Comparison of ENCODE assay signal across 13 cellular contexts in the genomic region with DNA sequence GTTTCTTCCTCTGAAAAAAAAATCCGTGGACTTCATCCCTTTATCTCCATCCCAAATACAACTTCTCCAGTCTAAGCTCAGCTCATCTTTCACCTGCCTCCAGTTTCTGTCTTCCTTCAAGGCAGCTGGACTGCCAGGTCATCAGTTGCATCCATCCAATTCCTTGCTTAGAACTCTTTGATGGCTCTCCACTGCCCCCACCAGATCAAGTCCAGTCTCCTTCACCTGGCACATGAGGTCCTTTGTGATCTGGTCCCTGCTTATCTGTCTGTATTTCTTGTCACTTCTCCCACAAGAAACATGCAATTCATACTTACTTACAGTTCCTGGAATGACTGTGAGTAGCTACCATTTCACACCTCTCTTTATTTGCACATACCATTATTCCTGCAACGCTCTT. TPM values are rescaled to one million over a fixed set of nuclear protein-coding genes. Genes with fewer than 3 reads are reported as not detected.
DNase-seq lines count a peak whose midpoint lies in the region; ATAC-seq, FAIRE-seq and TF ChIP-seq lines count a peak whose summit lies in the region.
"Had no signal": no experiment of that assay in that cellular context is flagged by ENCODE, and none has a peak within 500 bp of the region (broad histone marks: within the 10 kb centered on the region; RNA-seq: fewer than 3 reads in every experiment).

No MANE protein-coding gene starts in this region.

- H3K79me2 ChIP-seq in Loucy (ENCODE audit: insufficient read depth, low read length) (no peaks in the 10 kb centered on the region), neural progenitor cell (ENCODE audit: low read depth) (no peaks in the 10 kb centered on the region)

- H2AFZ ChIP-seq in Loucy (ENCODE audit: low read length): no peak overlapping the region
- no peak overlapping the region for H2AFZ ChIP-seq in neural progenitor cell (replicated peaks)

- H3K27me3 ChIP-seq in Loucy (ENCODE audit: insufficient read depth, low read length, poor library complexity, severe bottlenecking) (no peaks in the 10 kb centered on the region), bronchial epithelial cell (ENCODE audit: control insufficient read depth, insufficient read depth, low read length) (no peaks in the 10 kb centered on the region), neural progenitor cell (no peaks in the 10 kb centered on the region)
- H3K27me3 ChIP-seq: body of pancreas, stomach had no signal

- no peak overlapping the region for H3K27ac ChIP-seq in neural progenitor cell
- H3K27ac ChIP-seq: body of pancreas, stomach had no signal

- H3K9me3 ChIP-seq in Loucy (ENCODE audit: insufficient read depth, low read depth, low read length) (no peaks in the 10 kb centered on the region), neural progenitor cell (ENCODE audit: low read depth) (no peaks in the 10 kb centered on the region)
- H3K9me3 ChIP-seq: body of pancreas, stomach had no signal

- H3K4me3 Mint-ChIP-seq in activated naive CD4-positive, alpha-beta T cell treated with anti-CD3 and anti-CD28 coated beads for 36 hours: no peak overlapping the region
- H3K4me3 Mint-ChIP-seq in neural progenitor cell: no peak overlapping the region
- H3K4me3 Mint-ChIP-seq: nephron had no signal

- DNase-seq in activated naive CD4-positive, alpha-beta T cell treated with anti-CD3 and anti-CD28 coated beads for 36 hours: peak; percentile 5
- DNase-seq in activated naive CD4-positive, alpha-beta T cell treated with anti-CD3 and anti-CD28 coated beads, Interleukin-2, amount 50 U/mL, for 72 hours (ENCODE audit: low spot score in 2 of 2): no peak
- peak; percentile 32 for DNase-seq in bronchial epithelial cell (ENCODE audit: low read depth)
- peak; percentile 16 for DNase-seq in neural progenitor cell (ENCODE audit: low spot score)
- no peak for DNase-seq in COR-L47 (lab: John Stamatoyannopoulos, UW)
- DNase-seq: C1 segment of cervical spinal cord, NCI-H1694 treated with DMSO at 0.1 percent for 48 hours, stomach had no signal

- H4K20me1 ChIP-seq in Loucy (ENCODE audit: insufficient read depth, low read length, poor library complexity, severe bottlenecking) (no peaks in the 10 kb centered on the region), neural progenitor cell (ENCODE audit: low read depth) (no peaks in the 10 kb centered on the region)

- TF ChIP-seq CTCF in Loucy (conservative IDR thresholded peaks at IDR 0.05; ENCODE audit: low read length): 0 out of 2 replicates have a peak, but pooled peaks have one; percentile 16
- TF ChIP-seq CTCF in bronchial epithelial cell (IDR thresholded peaks at IDR 0.05; ENCODE audit: insufficient read depth, low read length, severe bottlenecking): peak; percentile 55
- TF ChIP-seq CTCF in neural progenitor cell (IDR thresholded peaks at IDR 0.05): peak; percentile 36

- H3K4me1 ChIP-seq in Loucy (ENCODE audit: insufficient read depth, low read length, poor library complexity, severe bottlenecking) (no peaks in the 10 kb centered on the region), neural progenitor cell (no peaks in the 10 kb centered on the region)
- H3K4me1 ChIP-seq: body of pancreas, stomach had no signal

- H3K27ac Mint-ChIP-seq in activated naive CD4-positive, alpha-beta T cell treated with anti-CD3 and anti-CD28 coated beads for 36 hours: no peak overlapping the region
- no peak overlapping the region for H3K27ac Mint-ChIP-seq in activated naive CD4-positive, alpha-beta T cell treated with anti-CD3 and anti-CD28 coated beads, Interleukin-2, amount 50 U/mL, for 72 hours
- no peak overlapping the region for H3K27ac Mint-ChIP-seq in neural progenitor cell
- H3K27ac Mint-ChIP-seq: nephron had no signal

- ATAC-seq in activated naive CD4-positive, alpha-beta T cell treated with anti-CD3 and anti-CD28 coated beads, Interleukin-2, amount 50 U/mL, for 72 hours: no peak
- ATAC-seq in HG03571 (IDR thresholded peaks at IDR 0.05; ENCODE audit: unreplicated experiment): no peak
- no peak for ATAC-seq in HG03097 (IDR thresholded peaks at IDR 0.05; ENCODE audit: low FRiP score, unreplicated experiment)
- ATAC-seq: body of pancreas had no signal

- H3K27me3 Mint-ChIP-seq in activated naive CD4-positive, alpha-beta T cell treated with anti-CD3 and anti-CD28 coated beads for 36 hours (ENCODE audit: low read depth): peaks cover 5% of the 10 kb centered on the region
- peaks cover 2% of the 10 kb centered on the region for H3K27me3 Mint-ChIP-seq in neural progenitor cell (ENCODE audit: insufficient read depth, low read depth)

- H3K4me3 ChIP-seq in Loucy (ENCODE audit: low read length, poor library complexity, severe bottlenecking) (no peak overlapping the region), bronchial epithelial cell (ENCODE audit: low read depth, low read length) (no peak overlapping the region), neural progenitor cell (no peak overlapping the region)
- H3K4me3 ChIP-seq: body of pancreas, stomach had no signal

- H3F3A ChIP-seq in Loucy (ENCODE audit: low read depth) (no peaks in the 10 kb centered on the region), neural progenitor cell (ENCODE audit: low read depth) (no peaks in the 10 kb centered on the region)

- H3K4me2 ChIP-seq in Loucy (ENCODE audit: low read depth, low read length, poor library complexity, severe bottlenecking) (no peak overlapping the region), neural progenitor cell (no peak overlapping the region)

- H3K9ac ChIP-seq in Loucy (ENCODE audit: low read depth, low read length, poor library complexity, severe bottlenecking) (no peak overlapping the region), neural progenitor cell (no peak overlapping the region)

- no peak for FAIRE-seq in bronchial epithelial cell (lab: Jason Lieb, UNC)

- CTCF ChIA-PET in activated naive CD4-positive, alpha-beta T cell treated with anti-CD3 and anti-CD28 coated beads for 36 hours (lab: Charles Lee): interaction anchor here (0.9 to 3.1 kb wide), 10 partner anchors 9 to 603 kb away, joined by 3 to 26 read pairs (median 8); no protein-coding TSS in a partner anchor

- H3K9me3 Mint-ChIP-seq in activated naive CD4-positive, alpha-beta T cell treated with anti-CD3 and anti-CD28 coated beads for 36 hours: peaks cover 2% of the 10 kb centered on the region
- H3K9me3 Mint-ChIP-seq in activated naive CD4-positive, alpha-beta T cell treated with anti-CD3 and anti-CD28 coated beads, Interleukin-2, amount 50 U/mL, for 72 hours: no peaks in the 10 kb centered on the region
- peaks cover 9% of the 10 kb centered on the region for H3K9me3 Mint-ChIP-seq in neural progenitor cell

- H3K36me3 Mint-ChIP-seq in activated naive CD4-positive, alpha-beta T cell treated with anti-CD3 and anti-CD28 coated beads for 36 hours (ENCODE audit: low read depth): no peaks in the 10 kb centered on the region
- no peaks in the 10 kb centered on the region for H3K36me3 Mint-ChIP-seq in activated naive CD4-positive, alpha-beta T cell treated with anti-CD3 and anti-CD28 coated beads, Interleukin-2, amount 50 U/mL, for 72 hours
- no peaks in the 10 kb centered on the region for H3K36me3 Mint-ChIP-seq in neural progenitor cell

- intact Hi-C loops in activated naive CD4-positive, alpha-beta T cell treated with anti-CD3 and anti-CD28 coated beads for 36 hours (cut with micrococcal nuclease): loop anchor here (2.0 to 10.0 kb wide), 4 partner anchors 63 to 603 kb away; a partner anchor contains a TSS

- no peaks in the 10 kb centered on the region for H3K9me2 ChIP-seq in Loucy (replicated peaks; ENCODE audit: low read depth, low read length)

- H3K36me3 ChIP-seq in Loucy (ENCODE audit: insufficient read depth, low read length) (no peaks in the 10 kb centered on the region), bronchial epithelial cell (ENCODE audit: control insufficient read depth, insufficient read depth, low read length) (no peaks in the 10 kb centered on the region), neural progenitor cell (no peaks in the 10 kb centered on the region)
- H3K36me3 ChIP-seq: stomach had no signal

- no peaks in the 10 kb centered on the region for H3K4me1 Mint-ChIP-seq in activated naive CD4-positive, alpha-beta T cell treated with anti-CD3 and anti-CD28 coated beads for 36 hours (ENCODE audit: low read depth)
- H3K4me1 Mint-ChIP-seq in neural progenitor cell: no peaks in the 10 kb centered on the region
- H3K4me1 Mint-ChIP-seq: nephron had no signal

RNA-seq across cellular contexts. Expression of a gene that starts 33.8 kb away (rescaled TPM):
- not detected for total RNA-seq in activated naive CD4-positive, alpha-beta T cell treated with anti-CD3 and anti-CD28 coated beads for 36 hours
- total RNA-seq in activated naive CD4-positive, alpha-beta T cell treated with anti-CD3 and anti-CD28 coated beads, Interleukin-2, amount 50 U/mL, for 72 hours: not detected
- total RNA-seq in bronchial epithelial cell (not detected in 2 replicates), neural progenitor cell (ENCODE audit: low replicate concordance) (not detected in 2 replicates)
- total RNA-seq: body of pancreas, stomach had no signal

RNA-seq across cellular contexts. Expression of a gene that starts 37.2 kb away (rescaled TPM):
- 10 to 100 TPM; 48.7 to 50.8 TPM for total RNA-seq in activated naive CD4-positive, alpha-beta T cell treated with anti-CD3 and anti-CD28 coated beads for 36 hours
- 10 to 100 TPM; 54.1 to 69.2 TPM for total RNA-seq in activated naive CD4-positive, alpha-beta T cell treated with anti-CD3 and anti-CD28 coated beads, Interleukin-2, amount 50 U/mL, for 72 hours
- total RNA-seq in bronchial epithelial cell: 75.8 and 107 TPM in 2 replicates
- 54.0 and 56.6 TPM in 2 replicates for total RNA-seq in neural progenitor cell (ENCODE audit: low replicate concordance)

RNA-seq across cellular contexts. Expression of a gene that starts 46.3 kb away (rescaled TPM):
- not detected for total RNA-seq in activated naive CD4-positive, alpha-beta T cell treated with anti-CD3 and anti-CD28 coated beads for 36 hours
- under 1 TPM in 1 of 2 donors, not detected in 1; 0.30 TPM for total RNA-seq in activated naive CD4-positive, alpha-beta T cell treated with anti-CD3 and anti-CD28 coated beads, Interleukin-2, amount 50 U/mL, for 72 hours
- total RNA-seq in bronchial epithelial cell (not detected in 2 replicates), neural progenitor cell (ENCODE audit: low replicate concordance) (not detected in 2 replicates)
- total RNA-seq: body of pancreas, stomach had no signal

Comparison
In these comparisons a context has a peak if more than half of its experiments do, and no peak if none do; other contexts are left out.
1. DNase-seq: peak in activated naive CD4-positive, alpha-beta T cell treated with anti-CD3 and anti-CD28 coated beads for 36 hours (single experiment), bronchial epithelial cell (single experiment) and neural progenitor cell (single experiment); none in activated naive CD4-positive, alpha-beta T cell treated with anti-CD3 and anti-CD28 coated beads, Interleukin-2, amount 50 U/mL, for 72 hours (0 of 2) and COR-L47 (single experiment).
2. Peak in every context shown above with its lines, with median percentiles within 50 percentile points of each other: CTCF ChIP-seq.